In genomic region chr2:61434314-61434713, GRCh38 we compare ENCODE assay signal across 10 cellular contexts. TPM values are rescaled to one million over a fixed set of nuclear protein-coding genes. Genes with fewer than 3 reads are reported as not detected.
A peak's percentile ranks its signal among the peaks of the same experiment; 100 is the strongest.
DNase-seq lines count a peak whose midpoint lies in the region; ATAC-seq, FAIRE-seq and TF ChIP-seq lines count a peak whose summit lies in the region.
"Had no signal": no experiment of that assay in that cellular context is flagged by ENCODE, and none has a peak within 500 bp of the region (broad histone marks: within the 10 kb centered on the region; RNA-seq: fewer than 3 reads in every experiment).

No MANE protein-coding gene starts in this region.

- no peak overlapping the region for H3K4me3 Mint-ChIP-seq in activated T-helper 17 cell treated with anti-CD3 and anti-CD28 coated beads, Interleukin-2, amount 50 U/mL, for 72 hours
- H3K4me3 Mint-ChIP-seq in natural killer cell = peak overlapping the region; percentile 54
- H3K4me3 Mint-ChIP-seq: dendritic cell treated with granulocyte-macrophage colony-stimulating factor and Interleukin-4, amounts not matched to agents 40 ng/mL and 50 ng/mL, for 4 days; T-helper 2 cell treated with Interferon-gamma antibody and Interleukin-4, amounts not matched to agents 5 μg/mL and 100 μg/mL, for 36 hours had no signal

- no peak overlapping the region for H3K9ac ChIP-seq in Karpas-422 (ENCODE audit: low read length)

- peaks cover 44% of the 10 kb centered on the region for H3K4me1 Mint-ChIP-seq in activated T-helper 17 cell treated with anti-CD3 and anti-CD28 coated beads, Interleukin-2, amount 50 U/mL, for 72 hours
- H3K4me1 Mint-ChIP-seq in natural killer cell = peaks cover 66 to 72% of the 10 kb centered on the region in 2 donors

- no peak for ATAC-seq in activated T-helper 17 cell treated with anti-CD3 and anti-CD28 coated beads, Interleukin-2, amount 50 U/mL, for 72 hours (replicated peaks)
- ATAC-seq in natural killer cell = peak in 2 of 3 donors; percentile 30 to 68
- no peak for ATAC-seq in HG02981 (IDR thresholded peaks at IDR 0.05; ENCODE audit: unreplicated experiment)

- no peaks in the 10 kb centered on the region for H3K9me3 ChIP-seq in Karpas-422 (ENCODE audit: low read length)
- H3K9me3 ChIP-seq in osteoblast (ENCODE audit: low read depth, low read length) = no peaks in the 10 kb centered on the region

- H3K4me1 ChIP-seq in Karpas-422 (ENCODE audit: low read length) (peaks cover 56% of the 10 kb centered on the region), osteoblast (ENCODE audit: insufficient read depth, low read length) (peaks cover 12% of the 10 kb centered on the region)

- peaks cover 21% of the 10 kb centered on the region for H3K36me3 Mint-ChIP-seq in activated T-helper 17 cell treated with anti-CD3 and anti-CD28 coated beads, Interleukin-2, amount 50 U/mL, for 72 hours (ENCODE audit: low read depth)
- H3K36me3 Mint-ChIP-seq in natural killer cell = no peaks in the 10 kb centered on the region

- H3K4me3 ChIP-seq in Karpas-422 (ENCODE audit: low read length) (no peak overlapping the region), osteoblast (ENCODE audit: insufficient read depth, low read length) (no peak overlapping the region)

- peak; percentile 62 for FAIRE-seq in GM12891 (lab: Jason Lieb, UNC)

- no peak for TF ChIP-seq POLR2A in GM12891 (IDR thresholded peaks at IDR 0.05; ENCODE audit: low read depth, low read length)

- H3K4me2 ChIP-seq in Karpas-422 (ENCODE audit: low read depth, low read length, poor library complexity, severe bottlenecking) (peak overlapping the region; percentile 16), osteoblast (ENCODE audit: insufficient read depth, low read length) (no peak overlapping the region)

- no peaks in the 10 kb centered on the region for H3K27me3 Mint-ChIP-seq in activated T-helper 17 cell treated with anti-CD3 and anti-CD28 coated beads, Interleukin-2, amount 50 U/mL, for 72 hours
- no peaks in the 10 kb centered on the region for H3K27me3 Mint-ChIP-seq in natural killer cell (ENCODE audit: low read depth in 2 of 2)
- H3K27me3 Mint-ChIP-seq: dendritic cell treated with granulocyte-macrophage colony-stimulating factor and Interleukin-4, amounts not matched to agents 40 ng/mL and 50 ng/mL, for 4 days had no signal

- DNase-seq in GM12891 (ENCODE audit: insufficient read length, low spot score) (no peak), Karpas-422 (peak; percentile 73), natural killer cell (no peak), T-helper 2 cell (no peak), osteoblast (ENCODE audit: insufficient read length, low spot score, missing footprints) (no peak)
- DNase-seq: NCI-H2227 treated with DMSO at 0.1 percent for 48 hours had no signal

- H3K27ac Mint-ChIP-seq in activated T-helper 17 cell treated with anti-CD3 and anti-CD28 coated beads, Interleukin-2, amount 50 U/mL, for 72 hours = peak overlapping the region; percentile 27
- peak overlapping the region; percentile 60 to 76 for H3K27ac Mint-ChIP-seq in natural killer cell
- H3K27ac Mint-ChIP-seq: dendritic cell treated with granulocyte-macrophage colony-stimulating factor and Interleukin-4, amounts not matched to agents 40 ng/mL and 50 ng/mL, for 4 days; T-helper 2 cell treated with Interferon-gamma antibody and Interleukin-4, amounts not matched to agents 5 μg/mL and 100 μg/mL, for 36 hours had no signal

- intact Hi-C loops in natural killer cell (cut with micrococcal nuclease) = no loop called here

- H3K27ac ChIP-seq in Karpas-422 (ENCODE audit: low read length) = peak overlapping the region; percentile 68
- H3K27ac ChIP-seq in osteoblast (ENCODE audit: low read depth, low read length) = no peak overlapping the region

- TF ChIP-seq CTCF in natural killer cell (IDR thresholded peaks at IDR 0.05) (no peak), osteoblast (IDR thresholded peaks at IDR 0.05; ENCODE audit: extremely low read depth, low read depth, low read length) (no peak)

- H3K79me2 ChIP-seq in Karpas-422 (ENCODE audit: low read length) (peaks cover 99% of the 10 kb centered on the region), osteoblast (ENCODE audit: insufficient read depth, low read length) (peaks cover 99% of the 10 kb centered on the region)

- H3K9me2 ChIP-seq in Karpas-422 (replicated peaks; ENCODE audit: insufficient read depth, low read length) = no peaks in the 10 kb centered on the region

- H3K36me3 ChIP-seq in Karpas-422 (ENCODE audit: insufficient read depth, low read length) = no peaks in the 10 kb centered on the region
- H3K36me3 ChIP-seq in osteoblast (ENCODE audit: insufficient read depth, low read length) = peaks cover 4% of the 10 kb centered on the region

- H2AFZ ChIP-seq in Karpas-422 (ENCODE audit: low read length) = no peak overlapping the region
- H2AFZ ChIP-seq in osteoblast (ENCODE audit: low read length) = no peak overlapping the region

- no peaks in the 10 kb centered on the region for H3K27me3 ChIP-seq in Karpas-422 (ENCODE audit: low read length)
- no peaks in the 10 kb centered on the region for H3K27me3 ChIP-seq in osteoblast (ENCODE audit: insufficient read depth, low read length)

- H4K20me1 ChIP-seq in Karpas-422 (ENCODE audit: insufficient read depth, low read depth, low read length) (peaks cover 33% of the 10 kb centered on the region), osteoblast (ENCODE audit: insufficient read depth, low read length) (peaks cover 90% of the 10 kb centered on the region)

- peaks cover 4% of the 10 kb centered on the region for H3K9me3 Mint-ChIP-seq in activated T-helper 17 cell treated with anti-CD3 and anti-CD28 coated beads, Interleukin-2, amount 50 U/mL, for 72 hours
- H3K9me3 Mint-ChIP-seq in natural killer cell = no peaks in the 10 kb centered on the region
- H3K9me3 Mint-ChIP-seq: dendritic cell treated with granulocyte-macrophage colony-stimulating factor and Interleukin-4, amounts not matched to agents 40 ng/mL and 50 ng/mL, for 4 days had no signal

TF ChIP-seq in GM12891, 5 proteins besides CTCF, POLR2A, EP300 and RAD21:
- TF ChIP-seq POLR2AphosphoS5 (IDR thresholded peaks at IDR 0.05; ENCODE audit: low read depth, low read length) = no peak
- peak; percentile 83 for TF ChIP-seq SPI1 (IDR thresholded peaks at IDR 0.05; ENCODE audit: low read depth, low read length)
- no peak for TF ChIP-seq PAX5 (IDR thresholded peaks at IDR 0.05; ENCODE audit: insufficient read depth, low read length, severe bottlenecking)
- no peak for TF ChIP-seq TAF1 (IDR thresholded peaks at IDR 0.05; ENCODE audit: low read depth, low read length)

RNA-seq across cellular contexts. Expression of gene USP34, which starts 36.6 kb away (rescaled TPM):
- polyA plus RNA-seq in GM12891 (2012; ENCODE audit: low read depth, missing spikeins) = 37.2 TPM
- total RNA-seq in Karpas-422 (2014; rRNA removed; shearing (Covaris generic); ENCODE audit: low replicate concordance) = 235 and 376 TPM in 2 replicates
- total RNA-seq in activated T-helper 17 cell treated with anti-CD3 and anti-CD28 coated beads, Interleukin-2, amount 50 U/mL, for 72 hours = 100 to 1,000 TPM in 1 of 2 donors, 10 to 100 TPM in 1; 98.5 to 121 TPM
- total RNA-seq in natural killer cell (100 to 1,000 TPM; 184 to 204 (median 199) TPM), osteoblast (152 and 160 TPM in 2 replicates)

Comparison
In these comparisons a context has a peak if more than half of its experiments do, and no peak if none do; other contexts are left out.
1. ATAC-seq: peak in natural killer cell (2 of 3); none in activated T-helper 17 cell treated with anti-CD3 and anti-CD28 coated beads, Interleukin-2, amount 50 U/mL, for 72 hours (single experiment) and HG02981 (single experiment).